Comparison of ENCODE assay signal across 9 cellular contexts in genomic region chr16:30185683-30186421, GRCh38. TPM values are rescaled to one million over a fixed set of nuclear protein-coding genes. Genes with fewer than 3 reads are reported as not detected.
A peak's percentile ranks its signal among the peaks of the same experiment; 100 is the strongest.
DNase-seq lines count a peak whose midpoint lies in the region; ATAC-seq lines count a peak whose summit lies in the region.
"Had no signal": no experiment of that assay in that cellular context is flagged by ENCODE, and none has a peak within 500 bp of the region (broad histone marks: within the 10 kb centered on the region; RNA-seq: fewer than 3 reads in every experiment).

No MANE protein-coding gene starts in this region.

- peak overlapping the region; percentile 94 for H3K4me3 ChIP-seq in mononuclear cell (ENCODE audit: low read length)
- H3K4me3 ChIP-seq: ovary had no signal

- no peaks in the 10 kb centered on the region for H3K27me3 ChIP-seq in mononuclear cell (ENCODE audit: insufficient read depth, low read length)
- H3K27me3 ChIP-seq: ovary had no signal

- DNase-seq in SIG-M5 (lab: John Stamatoyannopoulos, UW) (peak; percentile 95), NCI-H226 (no peak), SHP77 (lab: John Stamatoyannopoulos, UW) (no peak), amniotic stem cell (lab: John Stamatoyannopoulos, UW) (no peak)
- DNase-seq in activated gamma-delta T cell treated with anti-CD3 and anti-CD28 coated beads, Interleukin-2, amount 50 U/mL, for 16 hours (ENCODE audit: low read depth): peak; percentile 73
- DNase-seq in stimulated activated naive CD8-positive, alpha-beta T cell treated with anti-CD3 and anti-CD28 coated beads, Interleukin-15, Interleukin-2, amounts not matched to agents 100 U/mL and 50 U/mL, for 24 hours: peak; percentile 88

- no peaks in the 10 kb centered on the region for H3K9me3 ChIP-seq in mononuclear cell (ENCODE audit: low read depth, low read length)
- H3K9me3 ChIP-seq: ovary had no signal

- peak; percentile 44 for ATAC-seq in GM19438 (IDR thresholded peaks at IDR 0.05; ENCODE audit: low read depth, unreplicated experiment)
- peak; percentile 48 for ATAC-seq in stimulated activated naive CD8-positive, alpha-beta T cell treated with anti-CD3 and anti-CD28 coated beads, Interleukin-15, Interleukin-2, amounts not matched to agents 100 U/mL and 50 U/mL, for 24 hours

- peaks cover 47% of the 10 kb centered on the region for H3K4me1 ChIP-seq in mononuclear cell (ENCODE audit: insufficient read depth, low read length)

RNA-seq across cellular contexts. Expression of gene CORO1A, which starts 2.5 kb away (rescaled TPM):
- total RNA-seq in mononuclear cell: 361 TPM

RNA-seq across cellular contexts. Expression of gene BOLA2B, which starts 7.6 kb away (rescaled TPM):
- 35.4 TPM for total RNA-seq in mononuclear cell

RNA-seq across cellular contexts. Expression of gene SLX1A, which starts 7.8 kb away (rescaled TPM):
- total RNA-seq in mononuclear cell: 22.5 TPM

RNA-seq across cellular contexts. Expression of gene SULT1A3, which starts 13.2 kb away (rescaled TPM):
- total RNA-seq in mononuclear cell: 3.8 TPM

Comparison
In these comparisons a context has a peak if more than half of its experiments do, and no peak if none do; other contexts are left out.
1. DNase-seq: peak in SIG-M5 (single experiment), activated gamma-delta T cell treated with anti-CD3 and anti-CD28 coated beads, Interleukin-2, amount 50 U/mL, for 16 hours (single experiment) and stimulated activated naive CD8-positive, alpha-beta T cell treated with anti-CD3 and anti-CD28 coated beads, Interleukin-15, Interleukin-2, amounts not matched to agents 100 U/mL and 50 U/mL, for 24 hours (single experiment); none in NCI-H226 (single experiment), SHP77 (0 of 2) and amniotic stem cell (single experiment).